Comparison of ENCODE assay signal across 19 cellular contexts in the genomic region with DNA sequence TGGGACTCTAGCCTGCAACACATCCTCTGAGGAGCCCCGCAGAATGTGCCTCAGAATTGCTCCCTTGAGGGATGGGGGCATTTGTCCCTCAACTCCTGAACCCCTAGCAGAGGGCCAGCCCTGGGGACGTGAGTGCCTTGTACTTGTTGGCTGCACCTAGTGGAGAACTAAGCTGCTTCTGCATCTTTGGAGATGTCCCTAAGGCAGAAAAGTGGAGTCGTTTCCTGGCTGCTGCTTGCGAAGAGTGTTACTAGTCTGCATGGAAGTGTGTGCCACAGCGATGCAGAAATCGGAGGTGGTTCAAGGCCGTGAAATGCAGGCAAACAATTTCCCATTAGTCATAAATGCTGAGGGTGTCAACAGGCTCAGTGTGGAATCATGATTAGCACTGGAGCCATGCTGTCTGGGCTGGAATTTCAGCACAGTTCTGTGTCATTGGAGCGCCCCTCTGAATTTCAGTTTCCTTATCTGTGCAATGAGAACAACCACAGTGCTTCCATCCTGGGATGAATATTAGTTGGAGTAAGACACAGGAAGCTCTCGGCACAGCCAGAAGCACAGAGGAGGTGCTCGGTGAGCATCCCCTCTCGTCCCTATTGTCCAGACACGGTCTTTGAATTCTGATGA. TPM values are rescaled to one million over a fixed set of nuclear protein-coding genes. Genes with fewer than 3 reads are reported as not detected.
DNase-seq lines count a peak whose midpoint lies in the region; ATAC-seq, FAIRE-seq and TF ChIP-seq lines count a peak whose summit lies in the region.
"Had no signal": no experiment of that assay in that cellular context is flagged by ENCODE, and none has a peak within 500 bp of the region (broad histone marks: within the 10 kb centered on the region; RNA-seq: fewer than 3 reads in every experiment).

No MANE protein-coding gene starts in this region.

- H2AFZ ChIP-seq in K562 (ENCODE audit: low read depth, low read length), result no peak overlapping the region

- DNase-seq in A172 (ENCODE audit: low spot score), result peak; percentile 68
- DNase-seq in GM04504 (ENCODE audit: low read depth), result peak; percentile 60
- DNase-seq in K562 (ENCODE audit: extremely low read depth in 1 of 4, low spot score in 3 of 4), result no peak
- peak; percentile 55 for DNase-seq in islet precursor cell
- no peak for DNase-seq in stimulated activated CD4-positive, alpha-beta T cell treated with anti-CD3 and anti-CD28 coated beads, Interleukin-4, amount 100 ng/mL, for 24 hours
- DNase-seq in WTC11 (ENCODE audit: low spot score), result no peak
- no peak for DNase-seq in mucosa of gallbladder (ENCODE audit: low spot score)
- no peak for DNase-seq in G401 (ENCODE audit: low spot score)
- DNase-seq: activated CD4-positive, alpha-beta memory T cell treated with anti-CD3 and anti-CD28 coated beads for 36 hours; BE2C; hippocampal formation; mammary epithelial cell; NCI-H1436 treated with DMSO at 0.1 percent for 48 hours; NCI-H510A treated with DMSO at 0.1 percent for 48 hours; stimulated activated CD4-positive, alpha-beta T cell treated with anti-CD3 and anti-CD28 coated beads, Interleukin-4, amount 100 ng/mL, for 1 hour; stimulated activated naive B cell treated with anti-CD40 and anti-IgM and Interleukin-4, amounts not matched to agents 10 μg/mL and 1 μg/mL and 100 μg/mL, for 72 hours had no signal

- TF ChIP-seq CTCF in K562 (IDR thresholded peaks at IDR 0.05 in 2 of 3, conservative IDR thresholded peaks at IDR 0.05 in 1 of 3; ENCODE audit: insufficient read depth in 2 of 3, low read depth in 1 of 3, low read length in 3 of 3) (no peak), WTC11 (IDR thresholded peaks at IDR 0.05) (no peak)

- intact Hi-C loops in K562 (cut with micrococcal nuclease), result no loop called here

- H3K27me3 Mint-ChIP-seq in WTC11 (ENCODE audit: low read depth), result no peaks in the 10 kb centered on the region
- H3K27me3 Mint-ChIP-seq: activated CD4-positive, alpha-beta memory T cell treated with anti-CD3 and anti-CD28 coated beads for 36 hours; progenitor cell of endocrine pancreas; stimulated activated naive B cell treated with anti-CD40 and anti-IgM and Interleukin-4, amounts not matched to agents 10 μg/mL and 1 μg/mL and 100 μg/mL, for 72 hours had no signal

- H3K9me1 ChIP-seq in K562 (ENCODE audit: control insufficient read depth, insufficient read depth, low read length), result no peaks in the 10 kb centered on the region

- no peaks in the 10 kb centered on the region for H3K36me3 ChIP-seq in K562 (ENCODE audit: control insufficient read depth, insufficient read depth, low read length)
- H3K36me3 ChIP-seq: BE2C had no signal

- H3K9me3 Mint-ChIP-seq in WTC11, result no peaks in the 10 kb centered on the region
- H3K9me3 Mint-ChIP-seq: activated CD4-positive, alpha-beta memory T cell treated with anti-CD3 and anti-CD28 coated beads for 36 hours; activated T-helper 2 cell treated with anti-CD3 and anti-CD28 coated beads, Interferon-gamma antibody, Interleukin-2, Interleukin-4, amounts not matched to agents 10 μg/mL and 5 μg/mL and 100 μg/mL, durations not matched to agents 14 hours and 24 hours and 36 hours; stimulated activated naive B cell treated with anti-CD40 and anti-IgM and Interleukin-4, amounts not matched to agents 10 μg/mL and 1 μg/mL and 100 μg/mL, for 72 hours had no signal

- no peak overlapping the region for H3K9ac ChIP-seq in K562 (ENCODE audit: insufficient read depth in 1 of 2, low read depth in 2 of 2, low read length in 2 of 2)

- no peaks in the 10 kb centered on the region for H3K79me2 ChIP-seq in K562 (ENCODE audit: control insufficient read depth, insufficient read depth, low read length)

- TF ChIP-seq RAD21 in K562 (CRISPR knock-in tag; conservative IDR thresholded peaks at IDR 0.05 in 1 of 2, IDR thresholded peaks at IDR 0.05 in 1 of 2), result no peak

- peaks cover 0 to 6% of the 10 kb centered on the region in 2 experiments; a peak in 2 of 5 replicates for H3K4me1 ChIP-seq in K562 (replicated peaks in 1 of 2; ENCODE audit: control insufficient read depth in 2 of 2, insufficient read depth in 2 of 2, low read length in 2 of 2)
- H3K4me1 ChIP-seq: vagina had no signal

- ATAC-seq in K562 (no peak), WTC11 (no peak)
- ATAC-seq: stimulated activated naive B cell treated with anti-CD40 and anti-IgM and Interleukin-4, amounts not matched to agents 10 μg/mL and 1 μg/mL and 100 μg/mL, for 72 hours had no signal

- H3K4me2 ChIP-seq in K562 (ENCODE audit: insufficient read depth, low read length), result no peak overlapping the region; the same call in 1 of the 2 replicates

- no peak overlapping the region for H3K4me3 ChIP-seq in K562
- H3K4me3 ChIP-seq: vagina had no signal

- no peak overlapping the region for H3K4me3 Mint-ChIP-seq in WTC11
- H3K4me3 Mint-ChIP-seq: activated CD4-positive, alpha-beta memory T cell treated with anti-CD3 and anti-CD28 coated beads for 36 hours; stimulated activated naive B cell treated with anti-CD40 and anti-IgM and Interleukin-4, amounts not matched to agents 10 μg/mL and 1 μg/mL and 100 μg/mL, for 72 hours had no signal

- in situ Hi-C loops in K562 (cut with MboI), result no loop called here
- in situ Hi-C loops in G401 (cut with HindIII; ENCODE audit: low sequenced_read_pairs), result no loop called here

- no peak for TF ChIP-seq POLR2A in K562 (conservative IDR thresholded peaks at IDR 0.05)

- no peak overlapping the region for H3K27ac ChIP-seq in K562 (ENCODE audit: extremely low read depth, low read depth, low read length)
- H3K27ac ChIP-seq: vagina had no signal

- WGBS in K562 (ENCODE audit: insufficient coverage, low coverage, missing lambda C conversion rate), result 35% methylated on average over 11 of the region's 12 CpGs

- H4K20me1 ChIP-seq in K562 (replicated peaks; ENCODE audit: control insufficient read depth, insufficient read depth, low read length), result no peaks in the 10 kb centered on the region; the same call in 1 of the 2 replicates

- H3K9me3 ChIP-seq in K562 (replicated peaks; ENCODE audit: control insufficient read depth, insufficient read depth, low read depth, low read length), result no peaks in the 10 kb centered on the region
- H3K9me3 ChIP-seq: BE2C, vagina had no signal

- CTCF ChIA-PET in K562 (lab: Yijun Ruan, JAX; ENCODE audit: low intra/inter-chr PET ratio), result no interaction called here
- CTCF ChIA-PET in WTC11 (lab: Charles Lee), result interaction anchor here (1.4 kb wide), 2 partner anchors 35 to 42 kb away, joined by 4 read pairs; no protein-coding TSS in a partner anchor

- FAIRE-seq in K562 (lab: Jason Lieb, UNC), result no peak

- POLR2A ChIA-PET in K562 (lab: Yijun Ruan, JAX) (interaction anchor here (0.6 to 1.5 kb wide), 3 partner anchors 9 to 41 kb away, joined by 3 to 5 read pairs (median 4); no protein-coding TSS in a partner anchor), WTC11 (lab: Charles Lee) (no interaction called here)

- H3K36me3 Mint-ChIP-seq in WTC11, result no peaks in the 10 kb centered on the region

- peaks cover 13% of the 10 kb centered on the region for H3K4me1 Mint-ChIP-seq in WTC11

- no peaks in the 10 kb centered on the region for H3K27me3 ChIP-seq in K562 (ENCODE audit: control insufficient read depth in 2 of 2, insufficient read depth in 2 of 2, low read length in 2 of 2)
- H3K27me3 ChIP-seq: BE2C, vagina had no signal

- no peak overlapping the region for H3K27ac Mint-ChIP-seq in WTC11
- H3K27ac Mint-ChIP-seq: activated CD4-positive, alpha-beta memory T cell treated with anti-CD3 and anti-CD28 coated beads for 36 hours; activated T-helper 2 cell treated with anti-CD3 and anti-CD28 coated beads, Interferon-gamma antibody, Interleukin-2, Interleukin-4, amounts not matched to agents 10 μg/mL and 5 μg/mL and 100 μg/mL, durations not matched to agents 14 hours and 24 hours and 36 hours; progenitor cell of endocrine pancreas; stimulated activated naive B cell treated with anti-CD40 and anti-IgM and Interleukin-4, amounts not matched to agents 10 μg/mL and 1 μg/mL and 100 μg/mL, for 72 hours had no signal

- BruUV-seq in K562 (replicated peaks; lab: Mats Ljungman, UMichigan), result no TSS peak

- TF ChIP-seq EP300 in K562 (IDR thresholded peaks at IDR 0.05; ENCODE audit: low read length), result no peak

TF ChIP-seq in WTC11, 78 proteins besides CTCF, POLR2A, EP300 and RAD21 (continues in another document):
- no peak for TF ChIP-seq SMAD4 (CRISPR knock-in tag; IDR thresholded peaks at IDR 0.05)
- TF ChIP-seq RELA (CRISPR knock-in tag; IDR thresholded peaks at IDR 0.05; ENCODE audit: borderline replicate concordance), result no peak
- TF ChIP-seq CBFB (CRISPR knock-in tag; IDR thresholded peaks at IDR 0.05; ENCODE audit: low read depth), result no peak
- TF ChIP-seq, protein P1, sequence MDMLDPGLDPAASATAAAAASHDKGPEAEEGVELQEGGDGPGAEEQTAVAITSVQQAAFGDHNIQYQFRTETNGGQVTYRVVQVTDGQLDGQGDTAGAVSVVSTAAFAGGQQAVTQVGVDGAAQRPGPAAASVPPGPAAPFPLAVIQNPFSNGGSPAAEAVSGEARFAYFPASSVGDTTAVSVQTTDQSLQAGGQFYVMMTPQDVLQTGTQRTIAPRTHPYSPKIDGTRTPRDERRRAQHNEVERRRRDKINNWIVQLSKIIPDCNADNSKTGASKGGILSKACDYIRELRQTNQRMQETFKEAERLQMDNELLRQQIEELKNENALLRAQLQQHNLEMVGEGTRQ (CRISPR knock-in tag; IDR thresholded peaks at IDR 0.05), result no peak
- TF ChIP-seq GABPB1 (CRISPR knock-in tag; IDR thresholded peaks at IDR 0.05), result no peak
- no peak for TF ChIP-seq JUN (CRISPR knock-in tag; IDR thresholded peaks at IDR 0.05)

RNA-seq across cellular contexts. Expression of a gene that starts 56.5 kb away (rescaled TPM):
- 1.9 and 2.2 TPM in 2 replicates for total RNA-seq in A172 (2014; rRNA removed; shearing (Covaris generic))
- 3.3 and 4.4 TPM in 2 replicates for total RNA-seq in K562 (2011; cell fraction: chromatin; rRNA removed; ENCODE audit: low replicate concordance)
- 2.5 TPM in 2 replicates for total RNA-seq in K562 (2011; cell fraction: nucleolus; rRNA removed)
- total RNA-seq in K562 (2011; cell fraction: nucleoplasm; rRNA removed), result 4.2 and 6.1 TPM in 2 replicates
- total RNA-seq in K562 (2014; rRNA removed) (0.24 and 0.32 TPM in 2 replicates), K562 (2014; rRNA removed; fragmentation: Illumina TruSeq; extraction: Trizol) (0.35 and 0.58 TPM in 2 replicates), K562 (2015; rRNA removed; fragmentation: Illumina TruSeq; extraction: Trizol) (0.30 and 0.58 TPM in 2 replicates), K562 (2021) (0.63 and 0.93 TPM in 2 replicates), WTC11 (2021) (50.7 to 61.6 TPM (median 58.2 TPM) in 3 replicates), mucosa of gallbladder (2.7 TPM)
- polyA plus RNA-seq in K562 (2011; rRNA removed) (0.55 and 0.63 TPM in 2 replicates), K562 (2014; fragmentation: Illumina TruSeq; extraction: Trizol) (0.19 and 0.39 TPM in 2 replicates), K562 (2014; fragmentation: Nextera tagmentation; extraction: Ambion mirVana) (under 1 TPM; 0.03 to 0.04 TPM), K562 (2014; rRNA removed) (0.34 and 0.61 TPM in 2 replicates)
- 0.21 and 0.40 TPM in 2 replicates for polyA plus RNA-seq in K562 (2011; cell fraction: cytosol; rRNA removed)
- polyA plus RNA-seq in K562 (2011; cell fraction: nucleus; rRNA removed), result 2.2 and 2.7 TPM in 2 replicates
- 0.68 and 0.78 TPM in 2 replicates for polyA plus RNA-seq in K562 (2012)
- 0.95 and 1.1 TPM in 2 replicates for polyA minus RNA-seq in K562 (2011; rRNA and poly(A)+ RNA removed)
- polyA minus RNA-seq in K562 (2011; cell fraction: cytosol; rRNA and poly(A)+ RNA removed), result not detected in 2 replicates
- 1.6 TPM in 2 replicates for polyA minus RNA-seq in K562 (2011; cell fraction: nucleus; rRNA and poly(A)+ RNA removed)
- total RNA-seq in G401 (2014; rRNA removed; shearing (Covaris generic)), result 0.14 TPM in 1 of 2 replicates, not detected in the other

Comparison
In these comparisons a context has a peak if more than half of its experiments do, and no peak if none do; other contexts are left out.
1. DNase-seq: peak in A172 (single experiment), GM04504 (single experiment) and islet precursor cell (single experiment); none in K562 (0 of 4), stimulated activated CD4-positive, alpha-beta T cell treated with anti-CD3 and anti-CD28 coated beads, Interleukin-4, amount 100 ng/mL, for 24 hours (single experiment), WTC11 (single experiment), mucosa of gallbladder (single experiment) and G401 (single experiment).